8 cellular contexts compared by ENCODE assay signal in the genomic region with DNA sequence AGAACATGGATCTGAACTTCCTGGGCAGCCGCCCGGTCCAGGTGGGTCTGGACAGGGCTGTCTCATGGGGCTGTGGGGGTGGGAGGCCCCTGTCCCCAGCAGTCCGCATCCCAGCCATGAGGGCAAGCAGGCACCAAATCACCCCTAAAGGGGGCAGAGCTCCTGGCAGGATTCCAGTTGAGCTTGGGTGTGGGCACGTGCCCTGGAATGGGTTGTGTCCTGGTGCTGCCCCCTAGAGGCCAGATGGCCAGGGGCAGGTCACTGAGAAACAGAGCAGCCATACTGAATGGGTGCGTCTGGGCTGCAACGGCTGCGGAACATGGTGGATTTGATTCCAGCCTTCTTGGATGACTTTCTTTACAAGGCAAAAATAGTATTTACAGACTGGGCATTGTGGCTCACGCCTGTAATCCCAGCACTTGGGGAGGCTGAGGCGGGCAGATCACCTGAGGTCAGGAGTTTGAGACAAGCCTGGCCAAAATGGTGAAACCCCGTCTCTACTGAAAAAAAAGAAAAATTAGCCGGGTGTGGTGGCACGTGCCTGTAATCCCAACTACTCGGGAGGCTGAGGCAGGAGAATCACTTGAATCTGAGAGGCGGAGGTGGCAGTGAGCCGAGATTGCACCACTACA. TPM values are rescaled to one million over a fixed set of nuclear protein-coding genes. Genes with fewer than 3 reads are reported as not detected.
DNase-seq lines count a peak whose midpoint lies in the region; ATAC-seq and TF ChIP-seq lines count a peak whose summit lies in the region.
"Not testable (repeated sequence)": the region's sequence is repeated elsewhere in the genome, so short reads cannot be mapped to it uniquely, and the experiment has no call there.

No MANE protein-coding gene starts in this region.

- not testable (repeated sequence) for H3K4me3 ChIP-seq in SU-DHL-6 (ENCODE audit: insufficient read depth, low read length, poor library complexity, severe bottlenecking); endodermal cell (ENCODE audit: low read length); right lobe of liver

- not testable (repeated sequence) for H3K36me3 Mint-ChIP-seq in activated T-cell treated with anti-CD3 and anti-CD28 coated beads, Interleukin-2, amount 50 U/mL, for 4 hours (ENCODE audit: insufficient read depth)
- H3K36me3 Mint-ChIP-seq in endodermal cell (ENCODE audit: low read depth) = peaks cover 39% of the 10 kb centered on the region

- peak; percentile 80 to 85 for ATAC-seq in activated T-cell treated with anti-CD3 and anti-CD28 coated beads, Interleukin-2, amount 50 U/mL, for 4 hours
- ATAC-seq in right lobe of liver = peak; percentile 14 to 48 (median 28)

- DNase-seq in AG08396 (ENCODE audit: low spot score) = peak; percentile 82
- DNase-seq in GM13976 (ENCODE audit: low spot score) = peak; percentile 86
- DNase-seq in NCI-H146 (lab: John Stamatoyannopoulos, UW) = peak; percentile 75
- peak; percentile 68 for DNase-seq in activated T-cell treated with anti-CD3 and anti-CD28 coated beads, Interleukin-2, amount 50 U/mL, for 4 hours
- peak; percentile 94 for DNase-seq in endodermal cell
- DNase-seq in right lobe of liver = peak; percentile 53 to 76 (median 73)
- peak; percentile 80 for DNase-seq in stimulated activated CD4-positive, alpha-beta T cell treated with anti-CD3 and anti-CD28 coated beads, Interleukin-4, amount 100 ng/mL, for 24 hours

- H3K9me3 Mint-ChIP-seq in activated T-cell treated with anti-CD3 and anti-CD28 coated beads, Interleukin-2, amount 50 U/mL, for 4 hours; endodermal cell: not testable (repeated sequence)

- H3K79me2 ChIP-seq in SU-DHL-6 (ENCODE audit: insufficient read depth, low read length) = not testable (repeated sequence)

- TF ChIP-seq CTCF in GM13976 (IDR thresholded peaks at IDR 0.05; ENCODE audit: borderline replicate concordance, control extremely low read depth, extremely low read depth, insufficient read depth, missing control alignments) = peak; percentile 88
- peak; percentile 80 for TF ChIP-seq CTCF in SU-DHL-6 (IDR thresholded peaks at IDR 0.05; ENCODE audit: insufficient read depth, low read length, poor library complexity, severe bottlenecking)
- peak; percentile 94 for TF ChIP-seq CTCF in endodermal cell (conservative IDR thresholded peaks at IDR 0.05)
- peak; percentile 66 to 83 (median 76) for TF ChIP-seq CTCF in right lobe of liver (IDR thresholded peaks at IDR 0.05)

- H3K9me2 ChIP-seq in SU-DHL-6 (replicated peaks; ENCODE audit: insufficient read depth, low read length) = not testable (repeated sequence)

- not testable (repeated sequence) for H2AFZ ChIP-seq in SU-DHL-6 (ENCODE audit: low read depth, low read length, severe bottlenecking)

- not testable (repeated sequence) for H4K20me1 ChIP-seq in SU-DHL-6 (ENCODE audit: low read depth, low read length)

- not testable (repeated sequence) for H3K27me3 Mint-ChIP-seq in activated T-cell treated with anti-CD3 and anti-CD28 coated beads, Interleukin-2, amount 50 U/mL, for 4 hours (ENCODE audit: low read depth); endodermal cell (ENCODE audit: insufficient read depth)

- in situ Hi-C loops in GM13976 (cut with MboI; ENCODE audit: low sequenced_read_pairs, unreplicated experiment) = not testable (repeated sequence)

- TF ChIP-seq POLR2A in right lobe of liver (IDR thresholded peaks at IDR 0.05) = not testable (repeated sequence)

- not testable (repeated sequence) for H3K9ac ChIP-seq in SU-DHL-6 (ENCODE audit: low read length); endodermal cell (ENCODE audit: extremely low read depth, low read length, poor library complexity, severe bottlenecking)

- not testable (repeated sequence) for H3K27me3 ChIP-seq in SU-DHL-6 (ENCODE audit: low read length); endodermal cell (ENCODE audit: control insufficient read depth, insufficient read depth, low read length, poor library complexity, severe bottlenecking); right lobe of liver

- peak overlapping the region; percentile 88 for H3K27ac Mint-ChIP-seq in endodermal cell

- intact Hi-C loops in right lobe of liver (cut with DNase I) = not testable (repeated sequence)

- not testable (repeated sequence) for H3K4me3 Mint-ChIP-seq in activated T-cell treated with anti-CD3 and anti-CD28 coated beads, Interleukin-2, amount 50 U/mL, for 4 hours; endodermal cell

- H3K4me2 ChIP-seq in SU-DHL-6 (ENCODE audit: low read depth, low read length, poor library complexity, severe bottlenecking) = not testable (repeated sequence)

- H3K9me3 ChIP-seq in SU-DHL-6 (ENCODE audit: insufficient read depth, low read length); endodermal cell (ENCODE audit: control insufficient read depth, low read length); right lobe of liver: not testable (repeated sequence)

- H3K4me1 Mint-ChIP-seq in activated T-cell treated with anti-CD3 and anti-CD28 coated beads, Interleukin-2, amount 50 U/mL, for 4 hours (ENCODE audit: low read depth) = peaks cover 31% of the 10 kb centered on the region
- H3K4me1 Mint-ChIP-seq in endodermal cell = peaks cover 16% of the 10 kb centered on the region

- not testable (repeated sequence) for H3K36me3 ChIP-seq in SU-DHL-6 (ENCODE audit: low read length); endodermal cell (ENCODE audit: control insufficient read depth, insufficient read depth, low read length)
- H3K36me3 ChIP-seq in right lobe of liver = peaks cover 0 to 13% (median under 1%) of the 10 kb centered on the region in 4 donors

- not testable (repeated sequence) for H3K4me1 ChIP-seq in endodermal cell (ENCODE audit: control insufficient read depth, insufficient read depth, low read length)
- peaks cover 0 to 38% (median 17%) of the 10 kb centered on the region in 4 donors for H3K4me1 ChIP-seq in right lobe of liver

- H3F3A ChIP-seq in SU-DHL-6 (ENCODE audit: insufficient read depth) = not testable (repeated sequence)

- H3K27ac ChIP-seq in SU-DHL-6 (ENCODE audit: low read depth, low read length); endodermal cell (ENCODE audit: low read depth, low read length): not testable (repeated sequence)
- H3K27ac ChIP-seq in right lobe of liver = peak overlapping the region in 1 of 3 donors; percentile 37

- 88 to 91% methylated on average over 11 to 15 of the region's 15 CpGs for WGBS in endodermal cell (ENCODE audit: insufficient coverage in 1 of 2, insufficient read length in 1 of 2), 2 experiments
- WGBS in right lobe of liver (ENCODE audit: insufficient coverage, low coverage, low lambda C conversion rate, missing lambda C conversion rate) = 76% methylated on average over 11 of the region's 15 CpGs

RNA-seq across cellular contexts. Expression of a gene that starts 25.9 kb away (rescaled TPM):
- 10 to 100 TPM; 56.5 to 60.5 (median 58.0) TPM for total RNA-seq in activated T-cell treated with anti-CD3 and anti-CD28 coated beads, Interleukin-2, amount 50 U/mL, for 4 hours
- 10 to 100 TPM; 66.9 to 71.4 TPM for total RNA-seq in endodermal cell
- polyA plus RNA-seq in endodermal cell (2013, experiment 1 of 2) = 52.3 TPM
- polyA plus RNA-seq in endodermal cell (2013, experiment 2 of 2) = 45.0 TPM
- total RNA-seq in right lobe of liver = 10 to 100 TPM; 42.5 to 67.3 (median 49.5) TPM

RNA-seq across cellular contexts. Expression of a gene that starts 35.9 kb away (rescaled TPM):
- total RNA-seq in activated T-cell treated with anti-CD3 and anti-CD28 coated beads, Interleukin-2, amount 50 U/mL, for 4 hours = 10 to 100 TPM; 22.5 to 27.2 (median 23.7) TPM
- 10 to 100 TPM; 46.8 to 49.6 TPM for total RNA-seq in endodermal cell
- 28.8 TPM for polyA plus RNA-seq in endodermal cell (2013, experiment 1 of 2)
- polyA plus RNA-seq in endodermal cell (2013, experiment 2 of 2) = 24.7 TPM
- total RNA-seq in right lobe of liver = 10 to 100 TPM in 4 of 6 experiments, 1 to 10 TPM in 2; 6.4 to 29.5 (median 17.2) TPM

RNA-seq across cellular contexts. Expression of a gene that starts 42.8 kb away (rescaled TPM):
- 10 to 100 TPM; 53.1 to 56.8 (median 54.1) TPM for total RNA-seq in activated T-cell treated with anti-CD3 and anti-CD28 coated beads, Interleukin-2, amount 50 U/mL, for 4 hours
- total RNA-seq in endodermal cell (10 to 100 TPM; 38.6 to 40.7 TPM), right lobe of liver (10 to 100 TPM; 17.8 to 36.3 (median 23.0) TPM)
- 36.4 TPM for polyA plus RNA-seq in endodermal cell (2013, experiment 1 of 2)
- 33.5 TPM for polyA plus RNA-seq in endodermal cell (2013, experiment 2 of 2)
